In genomic region chr10:72032409-72033162, GRCh38 we compare ENCODE assay signal across 1 cellular context. TPM values are rescaled to one million over a fixed set of nuclear protein-coding genes. Genes with fewer than 3 reads are reported as not detected.
"Had no signal": no experiment of that assay in that cellular context is flagged by ENCODE, and none has a peak within 500 bp of the region (broad histone marks: within the 10 kb centered on the region; RNA-seq: fewer than 3 reads in every experiment).

No MANE protein-coding gene starts in this region.

RNA-seq across cellular contexts. Expression of gene SPOCK2, which starts 55.8 kb away (rescaled TPM):
- polyA plus RNA-seq: smooth muscle cell had no signal
